In genomic region chr7:91263359-91264082, GRCh38 we compare ENCODE assay signal across 8 cellular contexts. TPM values are rescaled to one million over a fixed set of nuclear protein-coding genes. Genes with fewer than 3 reads are reported as not detected.
DNase-seq lines count a peak whose midpoint lies in the region; ATAC-seq, FAIRE-seq and TF ChIP-seq lines count a peak whose summit lies in the region.

No MANE protein-coding gene starts in this region.

- peak; percentile 5 for DNase-seq in stimulated activated CD4-positive, alpha-beta T cell treated with anti-CD3 and anti-CD28 coated beads, Interleukin-15, amount 100 ng/mL, for 24 hours
- no peak for DNase-seq in stimulated activated CD4-positive, alpha-beta T cell treated with anti-CD3 and anti-CD28 coated beads, Interleukin-2, amount 100 ng/mL, for 48 hours
- DNase-seq in NCI-H774 (lab: John Stamatoyannopoulos, UW): peak; percentile 34
- DNase-seq in bronchial epithelial cell (ENCODE audit: low read depth): no peak
- no peak for DNase-seq in stomach

- no peaks in the 10 kb centered on the region for H3K9me3 ChIP-seq in stomach

- TF ChIP-seq POLR2A in stomach (IDR thresholded peaks at IDR 0.05): no peak

- no peak for FAIRE-seq in bronchial epithelial cell (lab: Jason Lieb, UNC)

- TF ChIP-seq EP300 in stomach (IDR thresholded peaks at IDR 0.05): no peak

- peak overlapping the region; percentile 68 for H3K4me3 ChIP-seq in bronchial epithelial cell (ENCODE audit: low read depth, low read length)
- H3K4me3 ChIP-seq in stomach: peak overlapping the region; percentile 66 to 90 (median 78)

- WGBS in stomach, 5 donors: 1 to 2% (median 1%) methylated on average over 34 of the region's 34 CpGs

- no peak for ATAC-seq in HG03378 (IDR thresholded peaks at IDR 0.05; ENCODE audit: unreplicated experiment)
- ATAC-seq in GM21360 (IDR thresholded peaks at IDR 0.05; ENCODE audit: unreplicated experiment): no peak

- H3K27ac ChIP-seq in layer of hippocampus (ENCODE audit: low read depth, low read length): peak overlapping the region; percentile 68
- H3K27ac ChIP-seq in stomach: peak overlapping the region; percentile 77 to 98 (median 87)

- H3K27me3 ChIP-seq in bronchial epithelial cell (ENCODE audit: control insufficient read depth, insufficient read depth, low read length) (peaks cover 3% of the 10 kb centered on the region), layer of hippocampus (ENCODE audit: control insufficient read depth, insufficient read depth, low read length) (no peaks in the 10 kb centered on the region), stomach (no peaks in the 10 kb centered on the region)

- TF ChIP-seq CTCF in bronchial epithelial cell (IDR thresholded peaks at IDR 0.05; ENCODE audit: insufficient read depth, low read length, severe bottlenecking) (no peak), stomach (IDR thresholded peaks at IDR 0.05) (no peak)

- H3K36me3 ChIP-seq in bronchial epithelial cell (ENCODE audit: control insufficient read depth, insufficient read depth, low read length) (no peaks in the 10 kb centered on the region), stomach (no peaks in the 10 kb centered on the region)

- peaks cover 18 to 44% (median 35%) of the 10 kb centered on the region in 4 donors for H3K4me1 ChIP-seq in stomach

- intact Hi-C loops in stomach (cut with DNase I; ENCODE audit: low total_unique reads): no loop called here

RNA-seq across cellular contexts. Expression of gene FZD1, which starts 0.7 kb away (rescaled TPM):
- total RNA-seq in bronchial epithelial cell (2.4 and 4.1 TPM in 2 replicates), stomach (10 to 100 TPM in 2 of 5 donors, 1 to 10 TPM in 3; 1.8 to 12.9 (median 8.7) TPM)
- polyA plus RNA-seq in stomach: 1 to 10 TPM; 2.4 to 2.7 (median 2.4) TPM

Comparison
In these comparisons a context has a peak if more than half of its experiments do, and no peak if none do; other contexts are left out.
1. DNase-seq: peak in stimulated activated CD4-positive, alpha-beta T cell treated with anti-CD3 and anti-CD28 coated beads, Interleukin-15, amount 100 ng/mL, for 24 hours (single experiment) and NCI-H774 (single experiment); none in stimulated activated CD4-positive, alpha-beta T cell treated with anti-CD3 and anti-CD28 coated beads, Interleukin-2, amount 100 ng/mL, for 48 hours (0 of 2), bronchial epithelial cell (single experiment) and stomach (single experiment).